1 cellular context compared by ENCODE assay signal in genomic region chr12:56724989-56725722, GRCh38.
TF ChIP-seq lines count a peak whose summit lies in the region.

Gene NACA, minus strand, starts transcription at chr12:56725299. Its CDS starts 778 bp downstream, at chr12:56724521.

TF ChIP-seq in WTC11, 78 proteins besides CTCF, POLR2A, EP300 and RAD21 (continued from another document and continues in another):
- TF ChIP-seq AFF4 (CRISPR knock-in tag; IDR thresholded peaks at IDR 0.05; ENCODE audit: borderline replicate concordance) (peak; percentile 29; the same call in 1 of the 2 replicates), ZMAT4 (CRISPR knock-in tag; IDR thresholded peaks at IDR 0.05) (no peak), ZNF121 (CRISPR knock-in tag; IDR thresholded peaks at IDR 0.05) (no peak), ZNF416 (CRISPR knock-in tag; IDR thresholded peaks at IDR 0.05) (no peak), SMAD3 (CRISPR knock-in tag; IDR thresholded peaks at IDR 0.05; ENCODE audit: borderline replicate concordance) (0 out of 2 replicates have a peak, but pooled peaks have one; percentile 55), RELA (CRISPR knock-in tag; IDR thresholded peaks at IDR 0.05; ENCODE audit: borderline replicate concordance) (no peak), ZNF219 (CRISPR knock-in tag; IDR thresholded peaks at IDR 0.05; ENCODE audit: borderline replicate concordance) (no peak), ZNF532 (CRISPR knock-in tag; IDR thresholded peaks at IDR 0.05; ENCODE audit: borderline replicate concordance) (no peak), ZNF281 (CRISPR knock-in tag; IDR thresholded peaks at IDR 0.05) (no peak; the same call in 1 of the 2 replicates), ZNF263 (CRISPR knock-in tag; IDR thresholded peaks at IDR 0.05; ENCODE audit: low read depth) (no peak), MYBL2 (CRISPR knock-in tag; IDR thresholded peaks at IDR 0.05) (peak; percentile 24; the same call in 1 of the 2 replicates), TCF7 (CRISPR knock-in tag; IDR thresholded peaks at IDR 0.05; ENCODE audit: low read depth) (no peak), FOXP4 (CRISPR knock-in tag; IDR thresholded peaks at IDR 0.05) (no peak; the same call in 1 of the 2 replicates), NFATC4 (CRISPR knock-in tag; IDR thresholded peaks at IDR 0.05) (0 out of 2 replicates have a peak, but pooled peaks have one; percentile 21), ELF4 (CRISPR knock-in tag; IDR thresholded peaks at IDR 0.05; ENCODE audit: low read depth) (no peak), ZNF396 (CRISPR knock-in tag; IDR thresholded peaks at IDR 0.05; ENCODE audit: borderline replicate concordance) (no peak), HMGA2 (CRISPR knock-in tag; IDR thresholded peaks at IDR 0.05) (no peak), ARID4B (CRISPR knock-in tag; IDR thresholded peaks at IDR 0.05; ENCODE audit: borderline replicate concordance) (peak; percentile 63; the same call in 1 of the 2 replicates), AR (CRISPR knock-in tag; IDR thresholded peaks at IDR 0.05) (0 out of 2 replicates have a peak, but pooled peaks have one; percentile 71), GTF2I (CRISPR knock-in tag; conservative IDR thresholded peaks at IDR 0.05) (no peak), USF1 (CRISPR knock-in tag; IDR thresholded peaks at IDR 0.05) (peak; percentile 49), ZNF425 (CRISPR knock-in tag; conservative IDR thresholded peaks at IDR 0.05) (no peak), E2F4 (CRISPR knock-in tag; IDR thresholded peaks at IDR 0.05; ENCODE audit: borderline replicate concordance, low read depth) (no peak), NR1H2 (CRISPR knock-in tag; IDR thresholded peaks at IDR 0.05) (no peak)
